ENCODE assay signal across 31 cellular contexts in the genomic region with DNA sequence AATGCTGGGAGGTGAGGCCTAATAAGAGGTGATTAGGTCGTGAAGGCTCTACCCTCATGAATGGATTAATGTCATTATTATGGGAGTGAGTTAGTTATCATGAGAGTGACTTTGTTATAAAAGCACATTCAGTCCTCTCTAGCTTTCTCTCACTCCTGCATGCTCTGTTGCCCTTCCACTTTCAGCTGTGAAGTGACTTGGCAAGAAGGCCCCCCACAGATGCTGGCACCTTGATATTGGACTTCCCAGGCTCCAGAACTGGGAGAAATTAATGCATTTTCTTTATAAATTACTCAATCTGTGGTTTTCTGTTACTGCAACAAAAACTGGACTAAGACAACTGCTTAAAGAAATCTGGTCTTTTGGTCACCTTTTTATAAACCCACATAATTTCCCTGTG.
DNase-seq lines count a peak whose midpoint lies in the region; ATAC-seq and TF ChIP-seq lines count a peak whose summit lies in the region.
"Had no signal": no experiment of that assay in that cellular context is flagged by ENCODE, and none has a peak within 500 bp of the region (broad histone marks: within the 10 kb centered on the region; RNA-seq: fewer than 3 reads in every experiment).

No MANE protein-coding gene starts in this region.

- H3K27me3 Mint-ChIP-seq in HFFc6 (ENCODE audit: insufficient read depth), result peaks cover 18% of the 10 kb centered on the region
- no peaks in the 10 kb centered on the region for H3K27me3 Mint-ChIP-seq in activated CD4-positive, alpha-beta T cell treated with anti-CD3 and anti-CD28 coated beads, Interleukin-2, amount 10 ng/mL, durations not matched to agents 24 days and 14 days
- H3K27me3 Mint-ChIP-seq: activated naive CD8-positive, alpha-beta T cell; CD4-positive, alpha-beta T cell; dendritic cell treated with granulocyte-macrophage colony-stimulating factor and Interleukin-4, amounts not matched to agents 40 ng/mL and 50 ng/mL, for 4 days; naive B cell had no signal

- peak; percentile 73 for ATAC-seq in GM18907 (IDR thresholded peaks at IDR 0.05; ENCODE audit: unreplicated experiment)
- peak; percentile 40 for ATAC-seq in HG03469 (IDR thresholded peaks at IDR 0.05; ENCODE audit: unreplicated experiment)
- ATAC-seq in activated CD4-positive, CD25-positive, alpha-beta regulatory T cell treated with anti-CD3 and anti-CD28 coated beads, Interleukin-2, amount 50 U/mL, for 24 hours, result no peak
- ATAC-seq: gastrocnemius medialis; stimulated activated effector memory CD8-positive, alpha-beta T cell treated with anti-CD3 and anti-CD28 coated beads, Interleukin-12 subunit alpha, Interleukin-12 subunit beta, amount 100 ng/mL, for 72 hours had no signal

- H3K9me3 Mint-ChIP-seq in HFFc6, result no peaks in the 10 kb centered on the region; the same call in 1 of the 2 replicates
- no peaks in the 10 kb centered on the region for H3K9me3 Mint-ChIP-seq in activated CD4-positive, alpha-beta T cell treated with anti-CD3 and anti-CD28 coated beads, Interleukin-2, amount 10 ng/mL, durations not matched to agents 24 days and 14 days
- H3K9me3 Mint-ChIP-seq: activated T-helper 2 cell treated with anti-CD3 and anti-CD28 coated beads, Interferon-gamma antibody, Interleukin-2, Interleukin-4, amounts not matched to agents 10 μg/mL and 5 μg/mL and 100 μg/mL, durations not matched to agents 14 hours and 24 hours and 36 hours; CD4-positive, alpha-beta T cell; dendritic cell treated with granulocyte-macrophage colony-stimulating factor and Interleukin-4, amounts not matched to agents 40 ng/mL and 50 ng/mL, for 4 days; immature natural killer cell; naive B cell; stimulated activated effector memory CD8-positive, alpha-beta T cell treated with anti-CD3 and anti-CD28 coated beads, Interleukin-12 subunit alpha, Interleukin-12 subunit beta, amount 100 ng/mL, for 72 hours had no signal

- DNase-seq in AG10803 (ENCODE audit: low read depth) (peak; percentile 62), HFFc6 (no peak), SHP77 (lab: John Stamatoyannopoulos, UW) (no peak), DMS114 treated with DMSO at 0.1 percent for 48 hours (lab: John Stamatoyannopoulos, UW; ENCODE audit: unreplicated experiment) (no peak)
- DNase-seq in activated CD4-positive, alpha-beta T cell treated with anti-CD3 and anti-CD28 coated beads, Interleukin-2, amount 10 ng/mL, durations not matched to agents 24 days and 14 days, result no peak
- DNase-seq: activated CD4-positive, alpha-beta T cell treated with anti-CD3 and anti-CD28 coated beads, Interleukin-2, amount 50 U/mL, for 4 hours; activated CD8-positive, alpha-beta memory T cell treated with anti-CD3 and anti-CD28 coated beads, Interleukin-2, amount 50 U/mL, for 4 hours; caudate nucleus; CD4-positive, alpha-beta T cell; EL; gastrocnemius medialis; H7; immature natural killer cell; naive B cell; NCI-H1694; NCI-H2171 treated with DMSO at 0.1 percent for 48 hours; NCI-H526; occipital lobe; retina; SK-N-SH; T-helper 2 cell; WERI-Rb-1 had no signal

- H3K4me1 Mint-ChIP-seq in HFFc6 (ENCODE audit: low read depth), result peaks cover 53% of the 10 kb centered on the region
- H3K4me1 Mint-ChIP-seq in activated CD4-positive, alpha-beta T cell treated with anti-CD3 and anti-CD28 coated beads, Interleukin-2, amount 10 ng/mL, durations not matched to agents 24 days and 14 days, result no peaks in the 10 kb centered on the region
- H3K4me1 Mint-ChIP-seq: immature natural killer cell; naive B cell; stimulated activated effector memory CD8-positive, alpha-beta T cell treated with anti-CD3 and anti-CD28 coated beads, Interleukin-12 subunit alpha, Interleukin-12 subunit beta, amount 100 ng/mL, for 72 hours had no signal

- no peak overlapping the region for H3K4me3 ChIP-seq in AG10803 (ENCODE audit: low read length)
- H3K4me3 ChIP-seq: ascending aorta, gastrocnemius medialis, hepatocyte had no signal

- TF ChIP-seq CTCF in AG10803 (conservative IDR thresholded peaks at IDR 0.05; ENCODE audit: low read length), result no peak
- TF ChIP-seq CTCF in HFFc6 (IDR thresholded peaks at IDR 0.05), result no peak

- H3K4me3 Mint-ChIP-seq in HFFc6, result no peak overlapping the region
- H3K4me3 Mint-ChIP-seq in activated CD4-positive, alpha-beta T cell treated with anti-CD3 and anti-CD28 coated beads, Interleukin-2, amount 10 ng/mL, durations not matched to agents 24 days and 14 days, result no peak overlapping the region
- H3K4me3 Mint-ChIP-seq: activated naive CD8-positive, alpha-beta T cell; CD4-positive, alpha-beta T cell; dendritic cell treated with granulocyte-macrophage colony-stimulating factor and Interleukin-4, amounts not matched to agents 40 ng/mL and 50 ng/mL, for 4 days; immature natural killer cell; stimulated activated effector memory CD8-positive, alpha-beta T cell treated with anti-CD3 and anti-CD28 coated beads, Interleukin-12 subunit alpha, Interleukin-12 subunit beta, amount 100 ng/mL, for 72 hours had no signal

- H3K36me3 Mint-ChIP-seq in HFFc6 (ENCODE audit: low read depth), result peaks cover 74% of the 10 kb centered on the region
- H3K36me3 Mint-ChIP-seq in activated CD4-positive, alpha-beta T cell treated with anti-CD3 and anti-CD28 coated beads, Interleukin-2, amount 10 ng/mL, durations not matched to agents 24 days and 14 days (ENCODE audit: low read depth), result no peaks in the 10 kb centered on the region
- H3K36me3 Mint-ChIP-seq: activated naive CD8-positive, alpha-beta T cell; immature natural killer cell; naive B cell; stimulated activated effector memory CD8-positive, alpha-beta T cell treated with anti-CD3 and anti-CD28 coated beads, Interleukin-12 subunit alpha, Interleukin-12 subunit beta, amount 100 ng/mL, for 72 hours had no signal

- H3K27ac Mint-ChIP-seq in HFFc6, result peak overlapping the region; percentile 64
- H3K27ac Mint-ChIP-seq in activated CD4-positive, alpha-beta T cell treated with anti-CD3 and anti-CD28 coated beads, Interleukin-2, amount 10 ng/mL, durations not matched to agents 24 days and 14 days, result no peak overlapping the region
- H3K27ac Mint-ChIP-seq: activated naive CD8-positive, alpha-beta T cell; activated T-helper 2 cell treated with anti-CD3 and anti-CD28 coated beads, Interferon-gamma antibody, Interleukin-2, Interleukin-4, amounts not matched to agents 10 μg/mL and 5 μg/mL and 100 μg/mL, durations not matched to agents 14 hours and 24 hours and 36 hours; CD4-positive, alpha-beta T cell; dendritic cell treated with granulocyte-macrophage colony-stimulating factor and Interleukin-4, amounts not matched to agents 40 ng/mL and 50 ng/mL, for 4 days; immature natural killer cell; naive B cell; stimulated activated effector memory CD8-positive, alpha-beta T cell treated with anti-CD3 and anti-CD28 coated beads, Interleukin-12 subunit alpha, Interleukin-12 subunit beta, amount 100 ng/mL, for 72 hours had no signal

- intact Hi-C loops in activated CD4-positive, alpha-beta T cell treated with anti-CD3 and anti-CD28 coated beads, Interleukin-2, amount 10 ng/mL, durations not matched to agents 24 days and 14 days (cut with micrococcal nuclease), result no loop called here

Comparison
In these comparisons a context has a peak if more than half of its experiments do, and no peak if none do; other contexts are left out.
1. ATAC-seq: peak in GM18907 (single experiment) and HG03469 (single experiment); none in activated CD4-positive, CD25-positive, alpha-beta regulatory T cell treated with anti-CD3 and anti-CD28 coated beads, Interleukin-2, amount 50 U/mL, for 24 hours (0 of 2).